7 cellular contexts compared by ENCODE assay signal in genomic region chr9:131502781-131503625, GRCh38. TPM values are rescaled to one million over a fixed set of nuclear protein-coding genes. Genes with fewer than 3 reads are reported as not detected.
DNase-seq lines count a peak whose midpoint lies in the region; ATAC-seq and TF ChIP-seq lines count a peak whose summit lies in the region.

Gene POMT1, plus strand, starts transcription at chr9:131502918. Its CDS starts 1,301 bp downstream, at chr9:131504219.

- intact Hi-C loops in gastrocnemius medialis (cut with DNase I; ENCODE audit: low total_unique reads): no loop called here

- peak; percentile 61 to 76 for TF ChIP-seq POLR2A in gastrocnemius medialis (IDR thresholded peaks at IDR 0.05)

- TF ChIP-seq CTCF in brain (conservative IDR thresholded peaks at IDR 0.05): no peak
- no peak for TF ChIP-seq CTCF in gastrocnemius medialis (IDR thresholded peaks at IDR 0.05 in 4 of 5, conservative IDR thresholded peaks at IDR 0.05 in 1 of 5)

- H3K36me3 Mint-ChIP-seq in brain: peaks cover 35% of the 10 kb centered on the region

- ATAC-seq in GM18502 (IDR thresholded peaks at IDR 0.05; ENCODE audit: poor library complexity, unreplicated experiment) (peak; percentile 83), HG02973 (IDR thresholded peaks at IDR 0.05; ENCODE audit: unreplicated experiment) (peak; percentile 61), gastrocnemius medialis (peak; percentile 83 to 89)

- peak within 1 kb of the TSS; percentile 82 for H3K4me3 ChIP-seq in iPS DF 6.9 (ENCODE audit: low read length)
- peak within 1 kb of the TSS; percentile 79 to 99 (median 92) for H3K4me3 ChIP-seq in gastrocnemius medialis

- H3K27me3 Mint-ChIP-seq in brain: peaks cover 11% of the 10 kb centered on the region

- DNase-seq in NCI-H2029 treated with DMSO at 0.1 percent for 48 hours (lab: John Stamatoyannopoulos, UW) (peak; percentile 80), UCSD-AML1 (lab: John Stamatoyannopoulos, UW; ENCODE audit: unreplicated experiment) (peak; percentile 87), iPS DF 6.9 (ENCODE audit: low read depth, low spot score) (peak; percentile 74), gastrocnemius medialis (peak; percentile 78 to 86)

- H3K36me3 ChIP-seq in iPS DF 6.9 (ENCODE audit: control insufficient read depth, insufficient read depth, low read length) (peaks cover 10% of the 10 kb centered on the region; the same call in 1 of the 2 replicates), gastrocnemius medialis (peaks cover 0 to 14% of the 10 kb centered on the region in 2 donors)

- WGBS in iPS DF 6.9 (ENCODE audit: insufficient coverage, insufficient read length): no CpG with 5 or more reads among the region's 83 CpGs

- 0 out of 2 replicates have a peak, but pooled peaks cover 1% of the 10 kb centered on the region for H3K4me1 ChIP-seq in iPS DF 6.9 (ENCODE audit: control insufficient read depth, insufficient read depth, low read length)
- peaks cover 17 to 30% of the 10 kb centered on the region in 2 donors for H3K4me1 ChIP-seq in gastrocnemius medialis

- H3K27ac ChIP-seq in iPS DF 6.9 (ENCODE audit: low read length): no peak within 1 kb of the TSS
- H3K27ac ChIP-seq in gastrocnemius medialis: peak within 1 kb of the TSS; percentile 84 to 94 (median 87)

- H3K9me3 ChIP-seq in iPS DF 6.9 (ENCODE audit: control insufficient read depth, insufficient read depth, low read length): no peaks in the 10 kb centered on the region
- H3K9me3 ChIP-seq in gastrocnemius medialis: no peaks in the 10 kb centered on the region

- H3K4me3 Mint-ChIP-seq in brain: peak within 1 kb of the TSS; percentile 94 to 99 (median 96)

- peaks cover 35% of the 10 kb centered on the region for H3K4me1 Mint-ChIP-seq in brain

- no peaks in the 10 kb centered on the region for H3K27me3 ChIP-seq in iPS DF 6.9 (ENCODE audit: control insufficient read depth, insufficient read depth, low read length)
- H3K27me3 ChIP-seq in gastrocnemius medialis: no peaks in the 10 kb centered on the region

- in situ Hi-C loops in gastrocnemius medialis (cut with MboI; ENCODE audit: low sequenced_read_pairs in 4 of 4): no loop called here

- H3K27ac Mint-ChIP-seq in brain: peak within 1 kb of the TSS; percentile 61 to 95 (median 94)

- peaks cover 0 to 7% (median 0%) of the 10 kb centered on the region in 5 experiments for H3K9me3 Mint-ChIP-seq in brain

RNA-seq across cellular contexts. Expression of gene POMT1, which starts in this region (rescaled TPM):
- polyA plus RNA-seq in brain (ENCODE audit: insufficient read depth, low read depth, low replicate concordance): 32.7 TPM
- 10 to 100 TPM; 14.3 to 43.1 (median 32.2) TPM for total RNA-seq in gastrocnemius medialis
